In genomic region chr2:152167070-152167469, GRCh38 we compare ENCODE assay signal across 12 cellular contexts. TPM values are rescaled to one million over a fixed set of nuclear protein-coding genes. Genes with fewer than 3 reads are reported as not detected.
DNase-seq lines count a peak whose midpoint lies in the region; ATAC-seq and TF ChIP-seq lines count a peak whose summit lies in the region.
"Had no signal": no experiment of that assay in that cellular context is flagged by ENCODE, and none has a peak within 500 bp of the region (broad histone marks: within the 10 kb centered on the region; RNA-seq: fewer than 3 reads in every experiment).

No MANE protein-coding gene starts in this region.

- H3K27ac ChIP-seq in left lung, result peak overlapping the region; percentile 4 to 16
- H3K27ac ChIP-seq: HL-60 had no signal

- no peak overlapping the region for H3K4me3 ChIP-seq in left lung

- H3K9me3 ChIP-seq in left lung, result no peaks in the 10 kb centered on the region

- DNase-seq in left lung (no peak), LoVo (ENCODE audit: low spot score) (no peak), C1 segment of cervical spinal cord (lab: John Stamatoyannopoulos, UW) (no peak), NCI-H774 (lab: John Stamatoyannopoulos, UW) (no peak)
- DNase-seq in activated CD4-positive, alpha-beta T cell treated with anti-CD3 and anti-CD28 coated beads for 1 hour, result no peak
- DNase-seq: activated naive CD4-positive, alpha-beta T cell treated with anti-CD3 and anti-CD28 coated beads, Interleukin-2, amount 50 U/mL, for 16 hours; NCI-H524 treated with DMSO at 0.1 percent for 48 hours; T1000 had no signal

- H3K27me3 ChIP-seq in left lung, result no peaks in the 10 kb centered on the region

- H3K4me1 ChIP-seq in left lung, result peaks cover 6 to 65% of the 10 kb centered on the region in 2 donors

- ATAC-seq in GM18511 (IDR thresholded peaks at IDR 0.05; ENCODE audit: unreplicated experiment), result peak; percentile 52
- peak; percentile 37 for ATAC-seq in GM21390 (IDR thresholded peaks at IDR 0.05; ENCODE audit: unreplicated experiment)
- ATAC-seq in HG03460 (IDR thresholded peaks at IDR 0.05; ENCODE audit: unreplicated experiment), result peak; percentile 49
- peak; percentile 50 for ATAC-seq in left lung

- TF ChIP-seq CTCF in left lung (IDR thresholded peaks at IDR 0.05), result no peak

- no peaks in the 10 kb centered on the region for H3K36me3 ChIP-seq in left lung

- intact Hi-C loops in left lung (cut with DNase I), result no loop called here

RNA-seq across cellular contexts. Expression of gene STAM2, which starts 8.5 kb away (rescaled TPM):
- 10 to 100 TPM; 34.2 to 37.4 TPM for total RNA-seq in left lung
